1 cellular context compared by ENCODE assay signal in the genomic region with DNA sequence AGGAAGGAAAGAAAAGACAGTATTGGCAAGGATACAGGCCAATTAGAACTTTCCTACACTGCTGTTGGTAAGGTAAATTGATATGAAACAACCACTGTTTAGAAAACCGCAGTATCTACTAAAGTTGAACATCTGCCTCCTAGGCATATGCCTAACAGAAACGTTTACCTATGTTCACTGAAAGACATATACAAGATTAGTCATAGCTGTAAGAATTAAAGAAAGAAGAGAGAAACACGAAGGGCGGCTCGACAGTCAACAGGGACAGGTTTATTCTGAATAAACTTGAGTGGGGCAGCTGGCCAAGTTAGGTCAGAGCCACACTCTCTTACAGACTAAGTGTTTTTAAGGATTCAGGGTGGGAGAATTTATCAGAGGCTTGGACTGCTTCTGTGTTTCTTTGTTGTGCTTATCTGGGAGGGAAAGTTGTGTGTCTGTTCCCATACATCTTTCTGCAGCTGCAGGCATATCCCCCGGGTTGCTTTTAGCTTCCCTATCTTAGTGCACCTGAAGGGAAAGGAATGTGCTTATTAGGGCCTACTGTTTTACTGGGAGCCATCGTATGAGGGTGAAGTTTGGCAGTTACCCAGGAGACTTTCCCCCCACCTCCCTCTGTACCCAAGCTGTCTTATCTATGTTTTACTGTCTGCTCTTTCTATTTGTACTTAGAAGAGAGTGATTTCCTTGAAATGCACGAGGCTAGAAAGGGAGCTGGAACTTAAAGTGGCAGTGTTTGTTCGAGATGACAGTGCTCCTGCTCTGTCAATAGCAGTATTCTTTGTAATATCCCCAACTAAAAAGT.
TF ChIP-seq lines count a peak whose summit lies in the region.

No MANE protein-coding gene starts in this region.

TF ChIP-seq in K562, 482 proteins besides CTCF, POLR2A, EP300 and RAD21 (continued from another document):
- TF ChIP-seq, protein P1, sequence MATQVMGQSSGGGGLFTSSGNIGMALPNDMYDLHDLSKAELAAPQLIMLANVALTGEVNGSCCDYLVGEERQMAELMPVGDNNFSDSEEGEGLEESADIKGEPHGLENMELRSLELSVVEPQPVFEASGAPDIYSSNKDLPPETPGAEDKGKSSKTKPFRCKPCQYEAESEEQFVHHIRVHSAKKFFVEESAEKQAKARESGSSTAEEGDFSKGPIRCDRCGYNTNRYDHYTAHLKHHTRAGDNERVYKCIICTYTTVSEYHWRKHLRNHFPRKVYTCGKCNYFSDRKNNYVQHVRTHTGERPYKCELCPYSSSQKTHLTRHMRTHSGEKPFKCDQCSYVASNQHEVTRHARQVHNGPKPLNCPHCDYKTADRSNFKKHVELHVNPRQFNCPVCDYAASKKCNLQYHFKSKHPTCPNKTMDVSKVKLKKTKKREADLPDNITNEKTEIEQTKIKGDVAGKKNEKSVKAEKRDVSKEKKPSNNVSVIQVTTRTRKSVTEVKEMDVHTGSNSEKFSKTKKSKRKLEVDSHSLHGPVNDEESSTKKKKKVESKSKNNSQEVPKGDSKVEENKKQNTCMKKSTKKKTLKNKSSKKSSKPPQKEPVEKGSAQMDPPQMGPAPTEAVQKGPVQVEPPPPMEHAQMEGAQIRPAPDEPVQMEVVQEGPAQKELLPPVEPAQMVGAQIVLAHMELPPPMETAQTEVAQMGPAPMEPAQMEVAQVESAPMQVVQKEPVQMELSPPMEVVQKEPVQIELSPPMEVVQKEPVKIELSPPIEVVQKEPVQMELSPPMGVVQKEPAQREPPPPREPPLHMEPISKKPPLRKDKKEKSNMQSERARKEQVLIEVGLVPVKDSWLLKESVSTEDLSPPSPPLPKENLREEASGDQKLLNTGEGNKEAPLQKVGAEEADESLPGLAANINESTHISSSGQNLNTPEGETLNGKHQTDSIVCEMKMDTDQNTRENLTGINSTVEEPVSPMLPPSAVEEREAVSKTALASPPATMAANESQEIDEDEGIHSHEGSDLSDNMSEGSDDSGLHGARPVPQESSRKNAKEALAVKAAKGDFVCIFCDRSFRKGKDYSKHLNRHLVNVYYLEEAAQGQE (CRISPR knock-in tag; IDR thresholded peaks at IDR 0.05; ENCODE audit: low read depth): no peak
- TF ChIP-seq NFIC (IDR thresholded peaks at IDR 0.05) (peak; percentile 92), HOXB6 (CRISPR knock-in tag; IDR thresholded peaks at IDR 0.05; ENCODE audit: borderline replicate concordance) (no peak), CTBP1 (IDR thresholded peaks at IDR 0.05; ENCODE audit: borderline replicate concordance) (peak; percentile 76), TAL1 (IDR thresholded peaks at IDR 0.05) (peak; percentile 79), RCOR1 (IDR thresholded peaks at IDR 0.05; ENCODE audit: borderline replicate concordance in 1 of 2, low read depth in 2 of 2, low read length in 2 of 2) (peak in 1 of 2 experiments; percentile 25; a peak in 2 of 4 replicates), MCM7 (IDR thresholded peaks at IDR 0.05) (no peak), TEAD1 (CRISPR knock-in tag; IDR thresholded peaks at IDR 0.05) (peak in 1 of 2 experiments; percentile 75; a peak in 1 of 4 replicates), BHLHE40 (IDR thresholded peaks at IDR 0.05; ENCODE audit: low read length) (peak; percentile 61), TFAM (CRISPR knock-in tag; conservative IDR thresholded peaks at IDR 0.05) (no peak), PML (IDR thresholded peaks at IDR 0.05; ENCODE audit: low read length) (peak; percentile 73), ZKSCAN8 (CRISPR knock-in tag; IDR thresholded peaks at IDR 0.05) (0 out of 2 replicates have a peak, but pooled peaks have one; percentile 53), ZZZ3 (IDR thresholded peaks at IDR 0.05) (no peak), IRF2 (CRISPR knock-in tag; IDR thresholded peaks at IDR 0.05) (no peak), POLR2AphosphoS5 (IDR thresholded peaks at IDR 0.05; ENCODE audit: control insufficient read depth, insufficient read depth, low read depth, low read length) (peak; percentile 77), TEAD4 (IDR thresholded peaks at IDR 0.05; ENCODE audit: low read length) (peak; percentile 89), TEAD4 (CRISPR knock-in tag; IDR thresholded peaks at IDR 0.05; ENCODE audit: borderline replicate concordance) (no peak), GATAD2B (IDR thresholded peaks at IDR 0.05; ENCODE audit: borderline replicate concordance) (peak; percentile 53; the same call in 1 of the 2 replicates)
- TF ChIP-seq, protein P2, sequence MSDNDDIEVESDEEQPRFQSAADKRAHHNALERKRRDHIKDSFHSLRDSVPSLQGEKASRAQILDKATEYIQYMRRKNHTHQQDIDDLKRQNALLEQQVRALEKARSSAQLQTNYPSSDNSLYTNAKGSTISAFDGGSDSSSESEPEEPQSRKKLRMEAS (CRISPR knock-in tag; IDR thresholded peaks at IDR 0.05): no peak
- TF ChIP-seq, protein P3, sequence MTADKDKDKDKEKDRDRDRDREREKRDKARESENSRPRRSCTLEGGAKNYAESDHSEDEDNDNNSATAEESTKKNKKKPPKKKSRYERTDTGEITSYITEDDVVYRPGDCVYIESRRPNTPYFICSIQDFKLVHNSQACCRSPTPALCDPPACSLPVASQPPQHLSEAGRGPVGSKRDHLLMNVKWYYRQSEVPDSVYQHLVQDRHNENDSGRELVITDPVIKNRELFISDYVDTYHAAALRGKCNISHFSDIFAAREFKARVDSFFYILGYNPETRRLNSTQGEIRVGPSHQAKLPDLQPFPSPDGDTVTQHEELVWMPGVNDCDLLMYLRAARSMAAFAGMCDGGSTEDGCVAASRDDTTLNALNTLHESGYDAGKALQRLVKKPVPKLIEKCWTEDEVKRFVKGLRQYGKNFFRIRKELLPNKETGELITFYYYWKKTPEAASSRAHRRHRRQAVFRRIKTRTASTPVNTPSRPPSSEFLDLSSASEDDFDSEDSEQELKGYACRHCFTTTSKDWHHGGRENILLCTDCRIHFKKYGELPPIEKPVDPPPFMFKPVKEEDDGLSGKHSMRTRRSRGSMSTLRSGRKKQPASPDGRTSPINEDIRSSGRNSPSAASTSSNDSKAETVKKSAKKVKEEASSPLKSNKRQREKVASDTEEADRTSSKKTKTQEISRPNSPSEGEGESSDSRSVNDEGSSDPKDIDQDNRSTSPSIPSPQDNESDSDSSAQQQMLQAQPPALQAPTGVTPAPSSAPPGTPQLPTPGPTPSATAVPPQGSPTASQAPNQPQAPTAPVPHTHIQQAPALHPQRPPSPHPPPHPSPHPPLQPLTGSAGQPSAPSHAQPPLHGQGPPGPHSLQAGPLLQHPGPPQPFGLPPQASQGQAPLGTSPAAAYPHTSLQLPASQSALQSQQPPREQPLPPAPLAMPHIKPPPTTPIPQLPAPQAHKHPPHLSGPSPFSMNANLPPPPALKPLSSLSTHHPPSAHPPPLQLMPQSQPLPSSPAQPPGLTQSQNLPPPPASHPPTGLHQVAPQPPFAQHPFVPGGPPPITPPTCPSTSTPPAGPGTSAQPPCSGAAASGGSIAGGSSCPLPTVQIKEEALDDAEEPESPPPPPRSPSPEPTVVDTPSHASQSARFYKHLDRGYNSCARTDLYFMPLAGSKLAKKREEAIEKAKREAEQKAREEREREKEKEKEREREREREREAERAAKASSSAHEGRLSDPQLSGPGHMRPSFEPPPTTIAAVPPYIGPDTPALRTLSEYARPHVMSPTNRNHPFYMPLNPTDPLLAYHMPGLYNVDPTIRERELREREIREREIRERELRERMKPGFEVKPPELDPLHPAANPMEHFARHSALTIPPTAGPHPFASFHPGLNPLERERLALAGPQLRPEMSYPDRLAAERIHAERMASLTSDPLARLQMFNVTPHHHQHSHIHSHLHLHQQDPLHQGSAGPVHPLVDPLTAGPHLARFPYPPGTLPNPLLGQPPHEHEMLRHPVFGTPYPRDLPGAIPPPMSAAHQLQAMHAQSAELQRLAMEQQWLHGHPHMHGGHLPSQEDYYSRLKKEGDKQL (CRISPR knock-in tag; IDR thresholded peaks at IDR 0.05; ENCODE audit: borderline replicate concordance): no peak
- TF ChIP-seq, protein P4, sequence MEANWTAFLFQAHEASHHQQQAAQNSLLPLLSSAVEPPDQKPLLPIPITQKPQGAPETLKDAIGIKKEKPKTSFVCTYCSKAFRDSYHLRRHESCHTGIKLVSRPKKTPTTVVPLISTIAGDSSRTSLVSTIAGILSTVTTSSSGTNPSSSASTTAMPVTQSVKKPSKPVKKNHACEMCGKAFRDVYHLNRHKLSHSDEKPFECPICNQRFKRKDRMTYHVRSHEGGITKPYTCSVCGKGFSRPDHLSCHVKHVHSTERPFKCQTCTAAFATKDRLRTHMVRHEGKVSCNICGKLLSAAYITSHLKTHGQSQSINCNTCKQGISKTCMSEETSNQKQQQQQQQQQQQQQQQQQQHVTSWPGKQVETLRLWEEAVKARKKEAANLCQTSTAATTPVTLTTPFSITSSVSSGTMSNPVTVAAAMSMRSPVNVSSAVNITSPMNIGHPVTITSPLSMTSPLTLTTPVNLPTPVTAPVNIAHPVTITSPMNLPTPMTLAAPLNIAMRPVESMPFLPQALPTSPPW (CRISPR knock-in tag; IDR thresholded peaks at IDR 0.05): peak; percentile 79
- TF ChIP-seq, protein P5, sequence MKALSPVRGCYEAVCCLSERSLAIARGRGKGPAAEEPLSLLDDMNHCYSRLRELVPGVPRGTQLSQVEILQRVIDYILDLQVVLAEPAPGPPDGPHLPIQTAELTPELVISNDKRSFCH (CRISPR knock-in tag; IDR thresholded peaks at IDR 0.05): no peak
- TF ChIP-seq, protein P5 (tag; IDR thresholded peaks at IDR 0.05): no peak
